8 cellular contexts compared by ENCODE assay signal in genomic region chr5:179870403-179870903, GRCh38. TPM values are rescaled to one million over a fixed set of nuclear protein-coding genes. Genes with fewer than 3 reads are reported as not detected.
A peak's percentile ranks its signal among the peaks of the same experiment; 100 is the strongest.
DNase-seq lines count a peak whose midpoint lies in the region; ATAC-seq, FAIRE-seq and TF ChIP-seq lines count a peak whose summit lies in the region.

No MANE protein-coding gene starts in this region.

- H3K4me3 ChIP-seq in AG04449 (ENCODE audit: low read depth, low read length) (no peak overlapping the region), adrenal gland (no peak overlapping the region)

- WGBS in adrenal gland, 4 donors: 78 to 84% (median 82%) methylated on average over 5 to 17 of the region's 17 CpGs

- no peak overlapping the region for H3K27ac ChIP-seq in adrenal gland

- FAIRE-seq in GM19239 (lab: Jason Lieb, UNC): no peak

- no peak for ATAC-seq in GM21381 (IDR thresholded peaks at IDR 0.05; ENCODE audit: unreplicated experiment)

- no peaks in the 10 kb centered on the region for H3K9me3 ChIP-seq in adrenal gland (replicated peaks in 1 of 3)

- peaks cover 0 to 74% of the 10 kb centered on the region in 2 donors for H3K36me3 ChIP-seq in adrenal gland (replicated peaks in 1 of 2)

- DNase-seq in AG04449 (ENCODE audit: low read depth, low spot score) (no peak), HEK293T (ENCODE audit: extremely low spot score) (peak; percentile 73), adrenal gland (peak in 6 of 7 donors; percentile 54 to 91 (median 80)), islet precursor cell (peak; percentile 80), GM19239 (ENCODE audit: insufficient read length, low spot score) (no peak), dedifferentiated amniotic fluid mesenchymal stem cell (ENCODE audit: extremely low spot score) (no peak), HCEC 1CT (no peak)

- no peak for TF ChIP-seq POLR2A in adrenal gland (IDR thresholded peaks at IDR 0.05)

- no peaks in the 10 kb centered on the region for H3K27me3 ChIP-seq in adrenal gland

- no peaks in the 10 kb centered on the region for H3K4me1 ChIP-seq in adrenal gland (replicated peaks in 1 of 2)

- POLR2A ChIA-PET in AG04449 (lab: Yijun Ruan, JAX) (interaction anchor here (1.0 kb wide), 1 partner anchor 8 kb away, joined by 3 read pairs; no protein-coding TSS in a partner anchor), HEK293T (lab: Yijun Ruan, JAX) (interaction anchor here (1.1 to 1.2 kb wide), 2 partner anchors 9 to 12 kb away, joined by 3 read pairs; partner anchors contain the start of gene MRNIP)

- TF ChIP-seq CTCF in AG04449 (IDR thresholded peaks at IDR 0.05; ENCODE audit: insufficient read depth, low read length, missing control alignments): peak; percentile 41
- peak in 4 of 6 experiments; percentile 50 to 66 (median 54) for TF ChIP-seq CTCF in adrenal gland (IDR thresholded peaks at IDR 0.05)

- intact Hi-C loops in adrenal gland (cut with DNase I): no loop called here

- CTCF ChIA-PET in AG04449 (lab: Yijun Ruan, JAX): interaction anchor here (0.7 to 1.8 kb wide), 4 partner anchors 8 to 198 kb away, joined by 3 to 10 read pairs (median 4); no protein-coding TSS in a partner anchor
- CTCF ChIA-PET in HEK293T (lab: Yijun Ruan, JAX): no interaction called here

TF ChIP-seq in HEK293T, 16 proteins besides CTCF, POLR2A, EP300 and RAD21:
- TF ChIP-seq ARNT (IDR thresholded peaks at IDR 0.05) (no peak), FOXA1 (IDR thresholded peaks at IDR 0.05) (no peak), HDGF (IDR thresholded peaks at IDR 0.05; ENCODE audit: borderline replicate concordance) (peak; percentile 56; the same call in 1 of the 2 replicates)

RNA-seq across cellular contexts. Expression of gene MRNIP, which starts 11.8 kb away (rescaled TPM):
- 10 to 100 TPM; 14.7 to 46.5 (median 32.2) TPM for total RNA-seq in adrenal gland
- polyA plus RNA-seq in adrenal gland: 100 to 1,000 TPM in 2 of 3 donors, 10 to 100 TPM in 1; 12.3 to 129 (median 104) TPM

RNA-seq across cellular contexts. Expression of gene TBC1D9B, which starts 37.2 kb away (rescaled TPM):
- total RNA-seq in adrenal gland: 100 to 1,000 TPM in 7 of 8 donors, 10 to 100 TPM in 1; 91.9 to 192 (median 162) TPM
- polyA plus RNA-seq in adrenal gland: 100 to 1,000 TPM in 1 of 3 donors, 10 to 100 TPM in 2; 80.9 to 127 (median 87.0) TPM

RNA-seq across cellular contexts. Expression of gene SQSTM1, which starts 49.7 kb away (rescaled TPM):
- total RNA-seq in adrenal gland: 1,000 to 10,000 TPM in 3 of 8 donors, 100 to 1,000 TPM in 5; 521 to 2,312 (median 919) TPM
- 100 to 1,000 TPM; 258 to 312 (median 292) TPM for polyA plus RNA-seq in adrenal gland

Comparison
In these comparisons a context has a peak if more than half of its experiments do, and no peak if none do; other contexts are left out.
1. DNase-seq: peak in HEK293T (single experiment), adrenal gland (6 of 7) and islet precursor cell (single experiment); none in AG04449 (single experiment), GM19239 (single experiment), dedifferentiated amniotic fluid mesenchymal stem cell (single experiment) and HCEC 1CT (single experiment).